Comparison of ENCODE assay signal across 8 cellular contexts in the genomic region with DNA sequence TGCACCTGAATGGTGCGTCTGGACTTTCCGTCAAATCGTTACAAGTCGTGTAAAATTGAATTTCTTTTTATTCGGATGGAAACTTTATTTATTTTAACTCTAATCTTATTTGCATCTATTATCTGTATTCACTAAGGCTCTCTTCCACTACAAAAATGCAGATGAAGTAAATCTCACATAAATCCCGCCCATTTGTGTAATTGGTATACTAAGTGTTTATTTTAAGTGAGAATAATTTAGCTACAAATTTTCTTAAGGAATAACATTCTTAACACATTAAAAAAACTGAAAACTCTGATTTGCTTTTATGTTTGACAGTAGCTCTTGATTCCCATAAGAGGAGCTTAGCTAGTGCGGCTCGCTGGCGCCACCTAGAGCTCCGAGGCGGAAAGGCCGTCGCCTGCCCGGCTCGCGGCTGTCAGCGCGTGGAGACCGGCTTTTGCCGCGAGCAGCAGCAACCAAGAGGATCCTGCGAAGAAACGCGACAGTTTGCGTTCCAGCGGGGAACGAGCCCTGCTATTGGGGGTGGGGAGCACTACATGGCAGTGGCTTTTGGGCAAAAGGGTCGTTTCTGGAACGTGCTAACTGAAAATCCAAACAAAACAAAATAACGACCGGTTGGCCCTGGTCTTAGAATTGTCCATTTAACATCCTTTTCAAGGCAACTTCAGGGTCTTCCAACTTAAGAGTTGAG. TPM values are rescaled to one million over a fixed set of nuclear protein-coding genes. Genes with fewer than 3 reads are reported as not detected.
DNase-seq lines count a peak whose midpoint lies in the region; ATAC-seq and TF ChIP-seq lines count a peak whose summit lies in the region.

No MANE protein-coding gene starts in this region.

- intact Hi-C loops in mucosa of descending colon (cut with DNase I, micrococcal nuclease): loop anchor here (5.0 to 10.0 kb wide), 2 partner anchors 184 to 937 kb away; no protein-coding TSS in a partner anchor

- peak; percentile 65 for ATAC-seq in HG03354 (IDR thresholded peaks at IDR 0.05; ENCODE audit: poor library complexity, severe bottlenecking, unreplicated experiment)
- ATAC-seq in mucosa of descending colon: peak; percentile 87

- DNase-seq in SIG-M5 treated with dmso at 0.1 percent for 504 hours (lab: John Stamatoyannopoulos, UW; ENCODE audit: unreplicated experiment) (peak; percentile 72), SIG-M5 (lab: John Stamatoyannopoulos, UW) (no peak), NOMO-1 (lab: John Stamatoyannopoulos, UW; ENCODE audit: unreplicated experiment in 2 of 2) (peak; percentile 66 to 76), epidermal melanocyte (ENCODE audit: insufficient read length, low spot score) (peak; percentile 79), mucosa of descending colon (peak; percentile 89 to 94 (median 93))
- DNase-seq in activated CD8-positive, alpha-beta memory T cell treated with anti-CD3 and anti-CD28 coated beads, Interleukin-2, amount 50 U/mL, for 4 hours: peak; percentile 91
- DNase-seq in stimulated activated CD8-positive, alpha-beta memory T cell treated with anti-CD3 and anti-CD28 coated beads, Interleukin-4, amount 100 ng/mL, for 48 hours: peak; percentile 93

- no peak overlapping the region for H3K4me3 ChIP-seq in mucosa of descending colon

- peaks cover 50% of the 10 kb centered on the region for H3K4me1 ChIP-seq in mucosa of descending colon (ENCODE audit: low read depth)

- H3K36me3 ChIP-seq in mucosa of descending colon (ENCODE audit: low read depth): no peaks in the 10 kb centered on the region

- H3K9me3 ChIP-seq in mucosa of descending colon: no peaks in the 10 kb centered on the region

- peak; percentile 98 for TF ChIP-seq CTCF in mucosa of descending colon (IDR thresholded peaks at IDR 0.05)

RNA-seq across cellular contexts. Expression of a gene that starts 6.7 kb away (rescaled TPM):
- not detected for total RNA-seq in mucosa of descending colon

RNA-seq across cellular contexts. Expression of a gene that starts 54.1 kb away (rescaled TPM):
- 10 to 100 TPM; 21.9 to 24.9 (median 22.7) TPM for total RNA-seq in mucosa of descending colon
